10 cellular contexts compared by ENCODE assay signal in the genomic region with DNA sequence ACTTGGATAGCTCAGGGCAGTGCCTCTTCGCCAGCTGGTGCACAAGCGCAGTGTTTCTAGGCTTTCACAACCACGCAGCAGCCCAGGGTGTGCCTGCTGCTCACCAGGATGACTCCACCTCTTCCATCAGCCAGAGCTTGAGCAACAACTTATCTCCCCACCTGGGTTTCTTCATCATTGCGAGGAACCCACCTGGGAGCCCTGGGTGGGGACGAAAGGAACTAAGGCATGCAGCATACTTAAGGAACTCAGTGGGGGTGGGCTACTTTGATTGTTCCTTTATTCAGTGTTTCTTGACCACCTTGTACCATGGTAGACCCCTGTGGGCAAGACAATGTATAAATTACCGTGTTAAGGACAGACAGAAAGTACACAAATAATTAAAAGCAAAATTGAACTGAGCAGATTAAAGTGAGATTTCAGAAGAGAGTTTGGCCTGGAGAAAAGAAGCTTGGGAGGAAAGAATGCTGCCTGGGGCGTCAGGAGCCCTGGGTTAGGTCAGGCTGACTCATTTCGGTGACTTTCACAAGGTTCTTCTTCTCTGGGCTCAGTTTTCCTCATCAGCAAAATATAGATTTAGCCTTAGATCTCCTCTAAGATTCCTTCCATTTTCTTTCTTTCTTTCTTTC. TPM values are rescaled to one million over a fixed set of nuclear protein-coding genes. Genes with fewer than 3 reads are reported as not detected.
DNase-seq lines count a peak whose midpoint lies in the region; ATAC-seq and TF ChIP-seq lines count a peak whose summit lies in the region.
"Had no signal": no experiment of that assay in that cellular context is flagged by ENCODE, and none has a peak within 500 bp of the region (broad histone marks: within the 10 kb centered on the region; RNA-seq: fewer than 3 reads in every experiment).

No MANE protein-coding gene starts in this region.

- H3K27ac Mint-ChIP-seq in stimulated activated effector memory CD8-positive, alpha-beta T cell treated with anti-CD3 and anti-CD28 coated beads, Interleukin-12 subunit alpha, Interleukin-12 subunit beta, amount 100 ng/mL, for 72 hours, result no peak overlapping the region

- no peaks in the 10 kb centered on the region for H3K4me1 Mint-ChIP-seq in stimulated activated effector memory CD8-positive, alpha-beta T cell treated with anti-CD3 and anti-CD28 coated beads, Interleukin-12 subunit alpha, Interleukin-12 subunit beta, amount 100 ng/mL, for 72 hours

- H3K36me3 ChIP-seq in mesodermal cell (ENCODE audit: control insufficient read depth, insufficient read depth, low read length), result no peaks in the 10 kb centered on the region

- no peak overlapping the region for H3K4me3 Mint-ChIP-seq in stimulated activated effector memory CD8-positive, alpha-beta T cell treated with anti-CD3 and anti-CD28 coated beads, Interleukin-12 subunit alpha, Interleukin-12 subunit beta, amount 100 ng/mL, for 72 hours

- DNase-seq in D341Med (ENCODE audit: low spot score), result peak; percentile 22
- DNase-seq in NCI-H226, result peak; percentile 93
- peak; percentile 61 to 71 for DNase-seq in cardiac fibroblast (ENCODE audit: low read depth in 2 of 2)
- DNase-seq in stimulated activated effector memory CD8-positive, alpha-beta T cell treated with anti-CD3 and anti-CD28 coated beads, Interleukin-12 subunit alpha, Interleukin-12 subunit beta, amount 100 ng/mL, for 72 hours (ENCODE audit: low spot score in 2 of 2), result no peak
- DNase-seq in NCI-H1436 treated with DMSO at 0.1 percent for 48 hours (lab: John Stamatoyannopoulos, UW), result no peak
- no peak for DNase-seq in stimulated activated CD4-positive, alpha-beta T cell treated with anti-CD3 and anti-CD28 coated beads, Interleukin-2, amount 100 ng/mL, for 48 hours
- DNase-seq: left cardiac atrium had no signal

- WGBS in mesodermal cell (ENCODE audit: insufficient coverage in 2 of 2), 2 experiments, result 46 to 52% methylated on average over 5 to 6 of the region's 8 CpGs

- ATAC-seq in stimulated activated effector memory CD8-positive, alpha-beta T cell treated with anti-CD3 and anti-CD28 coated beads, Interleukin-12 subunit alpha, Interleukin-12 subunit beta, amount 100 ng/mL, for 72 hours, result no peak
- no peak for ATAC-seq in GM18870 (IDR thresholded peaks at IDR 0.05; ENCODE audit: unreplicated experiment)

- peaks cover 58% of the 10 kb centered on the region for H3K4me1 ChIP-seq in mesodermal cell (ENCODE audit: control insufficient read depth, insufficient read depth, low read length, poor library complexity, severe bottlenecking)

- no peak for TF ChIP-seq CTCF in cardiac fibroblast (IDR thresholded peaks at IDR 0.05; ENCODE audit: low read depth, low read length)

- H3K9me3 ChIP-seq in mesodermal cell (ENCODE audit: control insufficient read depth, low read length), result no peaks in the 10 kb centered on the region

- peak overlapping the region; percentile 86 for H3K27ac ChIP-seq in mesodermal cell (ENCODE audit: low read depth, low read length, severe bottlenecking)
- H3K27ac ChIP-seq: VCaP had no signal

- H3K36me3 Mint-ChIP-seq in stimulated activated effector memory CD8-positive, alpha-beta T cell treated with anti-CD3 and anti-CD28 coated beads, Interleukin-12 subunit alpha, Interleukin-12 subunit beta, amount 100 ng/mL, for 72 hours, result no peaks in the 10 kb centered on the region

- no peaks in the 10 kb centered on the region for H3K9me3 Mint-ChIP-seq in stimulated activated effector memory CD8-positive, alpha-beta T cell treated with anti-CD3 and anti-CD28 coated beads, Interleukin-12 subunit alpha, Interleukin-12 subunit beta, amount 100 ng/mL, for 72 hours

- H3K4me3 ChIP-seq in cardiac fibroblast (replicated peaks in 1 of 2; ENCODE audit: low read depth in 2 of 2, low read length in 2 of 2) (no peak overlapping the region), mesodermal cell (ENCODE audit: extremely low read depth, insufficient read depth, low read length, poor library complexity, severe bottlenecking) (no peak overlapping the region)

RNA-seq across cellular contexts. Expression of gene KRT18, which starts 22.9 kb away (rescaled TPM):
- polyA plus RNA-seq in mesodermal cell (2013, experiment 1 of 2), result 2,534 TPM
- polyA plus RNA-seq in mesodermal cell (2013, experiment 2 of 2), result 2,467 TPM

RNA-seq across cellular contexts. Expression of gene EIF4B, which starts 34.4 kb away (rescaled TPM):
- polyA plus RNA-seq in mesodermal cell (2013, experiment 1 of 2), result 346 TPM
- 376 TPM for polyA plus RNA-seq in mesodermal cell (2013, experiment 2 of 2)

Comparison
In these comparisons a context has a peak if more than half of its experiments do, and no peak if none do; other contexts are left out.
1. DNase-seq: peak in D341Med (single experiment), NCI-H226 (single experiment) and cardiac fibroblast (2 of 2); none in stimulated activated effector memory CD8-positive, alpha-beta T cell treated with anti-CD3 and anti-CD28 coated beads, Interleukin-12 subunit alpha, Interleukin-12 subunit beta, amount 100 ng/mL, for 72 hours (0 of 2), NCI-H1436 treated with DMSO at 0.1 percent for 48 hours (single experiment) and stimulated activated CD4-positive, alpha-beta T cell treated with anti-CD3 and anti-CD28 coated beads, Interleukin-2, amount 100 ng/mL, for 48 hours (0 of 2).